2 cellular contexts compared by ENCODE assay signal in the genomic region with DNA sequence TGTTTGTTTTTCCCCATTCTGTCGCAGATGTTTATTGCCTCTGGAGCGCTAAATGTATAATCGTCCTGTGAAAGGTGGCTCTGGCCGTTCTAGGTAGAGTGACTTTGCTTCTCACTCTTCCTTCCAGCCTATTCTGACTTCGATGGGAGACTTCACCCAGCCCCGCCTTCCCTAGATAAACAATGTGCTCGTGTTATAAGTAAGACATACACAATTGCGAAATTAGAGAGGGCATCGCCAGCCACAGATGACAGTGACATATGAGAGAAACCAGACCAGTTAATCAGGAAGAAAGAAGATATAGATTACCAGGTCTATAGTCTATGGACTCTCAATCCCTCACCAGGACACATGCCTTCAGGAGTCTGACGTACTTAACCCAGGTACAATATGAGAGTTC.
TF ChIP-seq lines count a peak whose summit lies in the region.

No MANE protein-coding gene starts in this region.

TF ChIP-seq in SK-N-SH, 30 proteins besides CTCF, POLR2A, EP300 and RAD21 (continued from another document):
- TF ChIP-seq FOXJ3 (CRISPR knock-in tag; IDR thresholded peaks at IDR 0.05) (no peak), ELF1 (IDR thresholded peaks at IDR 0.05) (no peak), FOXM1 (IDR thresholded peaks at IDR 0.05; ENCODE audit: low read depth) (no peak)
- TF ChIP-seq, protein P1, sequence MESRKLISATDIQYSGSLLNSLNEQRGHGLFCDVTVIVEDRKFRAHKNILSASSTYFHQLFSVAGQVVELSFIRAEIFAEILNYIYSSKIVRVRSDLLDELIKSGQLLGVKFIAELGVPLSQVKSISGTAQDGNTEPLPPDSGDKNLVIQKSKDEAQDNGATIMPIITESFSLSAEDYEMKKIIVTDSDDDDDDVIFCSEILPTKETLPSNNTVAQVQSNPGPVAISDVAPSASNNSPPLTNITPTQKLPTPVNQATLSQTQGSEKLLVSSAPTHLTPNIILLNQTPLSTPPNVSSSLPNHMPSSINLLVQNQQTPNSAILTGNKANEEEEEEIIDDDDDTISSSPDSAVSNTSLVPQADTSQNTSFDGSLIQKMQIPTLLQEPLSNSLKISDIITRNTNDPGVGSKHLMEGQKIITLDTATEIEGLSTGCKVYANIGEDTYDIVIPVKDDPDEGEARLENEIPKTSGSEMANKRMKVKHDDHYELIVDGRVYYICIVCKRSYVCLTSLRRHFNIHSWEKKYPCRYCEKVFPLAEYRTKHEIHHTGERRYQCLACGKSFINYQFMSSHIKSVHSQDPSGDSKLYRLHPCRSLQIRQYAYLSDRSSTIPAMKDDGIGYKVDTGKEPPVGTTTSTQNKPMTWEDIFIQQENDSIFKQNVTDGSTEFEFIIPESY (IDR thresholded peaks at IDR 0.05; ENCODE audit: borderline replicate concordance, low read depth): no peak

TF ChIP-seq in SK-N-SH treated with all-trans-retinoic acid at 6 μM for 48 hours, 23 proteins besides CTCF, POLR2A, EP300 and RAD21 (continued from another document):
- TF ChIP-seq, protein P2, sequence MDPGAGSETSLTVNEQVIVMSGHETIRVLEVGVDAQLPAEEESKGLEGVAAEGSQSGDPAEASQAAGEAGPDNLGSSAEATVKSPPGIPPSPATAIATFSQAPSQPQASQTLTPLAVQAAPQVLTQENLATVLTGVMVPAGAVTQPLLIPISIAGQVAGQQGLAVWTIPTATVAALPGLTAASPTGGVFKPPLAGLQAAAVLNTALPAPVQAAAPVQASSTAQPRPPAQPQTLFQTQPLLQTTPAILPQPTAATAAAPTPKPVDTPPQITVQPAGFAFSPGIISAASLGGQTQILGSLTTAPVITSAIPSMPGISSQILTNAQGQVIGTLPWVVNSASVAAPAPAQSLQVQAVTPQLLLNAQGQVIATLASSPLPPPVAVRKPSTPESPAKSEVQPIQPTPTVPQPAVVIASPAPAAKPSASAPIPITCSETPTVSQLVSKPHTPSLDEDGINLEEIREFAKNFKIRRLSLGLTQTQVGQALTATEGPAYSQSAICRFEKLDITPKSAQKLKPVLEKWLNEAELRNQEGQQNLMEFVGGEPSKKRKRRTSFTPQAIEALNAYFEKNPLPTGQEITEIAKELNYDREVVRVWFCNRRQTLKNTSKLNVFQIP (CRISPR knock-in tag; IDR thresholded peaks at IDR 0.05; ENCODE audit: borderline replicate concordance, low read depth): no peak
- TF ChIP-seq CSDC2 (CRISPR knock-in tag; IDR thresholded peaks at IDR 0.05): no peak
